1 cellular context compared by ENCODE assay signal in genomic region chr4:48268956-48269860, GRCh38.
TF ChIP-seq lines count a peak whose summit lies in the region.

Gene TEC (minus strand): TSS chr4:48269838. CDS start chr4:48228614, 41,224 bp downstream.

TF ChIP-seq in HepG2, 621 proteins besides CTCF, POLR2A, EP300 and RAD21 (continued from another document and continues in another):
- no peak for TF ChIP-seq TFE3 (CRISPR knock-in tag; IDR thresholded peaks at IDR 0.05)
- no peak; the same call in 1 of the 2 replicates for TF ChIP-seq GABPB1 (CRISPR knock-in tag; IDR thresholded peaks at IDR 0.05)
- no peak for TF ChIP-seq ATF7-NPFF (CRISPR knock-in tag; IDR thresholded peaks at IDR 0.05; ENCODE audit: low read depth)
- no peak for TF ChIP-seq HCFC1 (IDR thresholded peaks at IDR 0.05; ENCODE audit: low read depth, low read length)
- TF ChIP-seq ZBTB25 (CRISPR knock-in tag; IDR thresholded peaks at IDR 0.05) = no peak
- TF ChIP-seq SOX5 (CRISPR knock-in tag; IDR thresholded peaks at IDR 0.05; ENCODE audit: borderline replicate concordance) = no peak
- no peak for TF ChIP-seq SP2 (CRISPR knock-in tag; IDR thresholded peaks at IDR 0.05)
- TF ChIP-seq ZNF276 (CRISPR knock-in tag; IDR thresholded peaks at IDR 0.05; ENCODE audit: low read depth) = no peak
- TF ChIP-seq NCOA2 (CRISPR knock-in tag; IDR thresholded peaks at IDR 0.05) = no peak
- TF ChIP-seq ZNF282 (IDR thresholded peaks at IDR 0.05; ENCODE audit: partially characterized antibody) = no peak
- TF ChIP-seq ZBTB39 (CRISPR knock-in tag; IDR thresholded peaks at IDR 0.05) = no peak
- no peak for TF ChIP-seq ZNF382 (CRISPR knock-in tag; IDR thresholded peaks at IDR 0.05; ENCODE audit: borderline replicate concordance)
- TF ChIP-seq ZNF883 (CRISPR knock-in tag; IDR thresholded peaks at IDR 0.05; ENCODE audit: not compliant biosample characterization) = no peak
- TF ChIP-seq REL (CRISPR knock-in tag; conservative IDR thresholded peaks at IDR 0.05) = no peak
- no peak for TF ChIP-seq ZNF343 (CRISPR knock-in tag; IDR thresholded peaks at IDR 0.05)
- TF ChIP-seq TRIM24 (CRISPR knock-in tag; IDR thresholded peaks at IDR 0.05) = no peak
- no peak for TF ChIP-seq SIN3B (IDR thresholded peaks at IDR 0.05; ENCODE audit: low read length)
- TF ChIP-seq MTA3 (CRISPR knock-in tag; IDR thresholded peaks at IDR 0.05) = no peak
- no peak for TF ChIP-seq KDM4B (CRISPR knock-in tag; IDR thresholded peaks at IDR 0.05)
- TF ChIP-seq PAWR (CRISPR knock-in tag; IDR thresholded peaks at IDR 0.05; ENCODE audit: borderline replicate concordance) = no peak
- TF ChIP-seq NAIF1 (CRISPR knock-in tag; IDR thresholded peaks at IDR 0.05; ENCODE audit: borderline replicate concordance) = no peak
- no peak for TF ChIP-seq SALL2 (CRISPR knock-in tag; IDR thresholded peaks at IDR 0.05)
- TF ChIP-seq ZNF451 (CRISPR knock-in tag; IDR thresholded peaks at IDR 0.05) = no peak
- TF ChIP-seq ZFY (CRISPR knock-in tag; IDR thresholded peaks at IDR 0.05) = no peak
- TF ChIP-seq ZNF44 (CRISPR knock-in tag; IDR thresholded peaks at IDR 0.05) = no peak
- peak; percentile 97 for TF ChIP-seq MYPOP (CRISPR knock-in tag; IDR thresholded peaks at IDR 0.05)
- no peak for TF ChIP-seq CBX1 (IDR thresholded peaks at IDR 0.05; ENCODE audit: low read depth)
- no peak for TF ChIP-seq MATR3 (CRISPR knock-in tag; IDR thresholded peaks at IDR 0.05)
- TF ChIP-seq NKX3-1 (CRISPR knock-in tag; IDR thresholded peaks at IDR 0.05) = no peak
- 0 out of 2 replicates have a peak, but pooled peaks have one; percentile 11 for TF ChIP-seq ZNF574 (CRISPR knock-in tag; IDR thresholded peaks at IDR 0.05)
- TF ChIP-seq KLF16 (CRISPR knock-in tag; IDR thresholded peaks at IDR 0.05) = no peak
- TF ChIP-seq RBFOX2 (IDR thresholded peaks at IDR 0.05; ENCODE audit: low read depth, low read length) = peak; percentile 58; the same call in 1 of the 2 replicates
- TF ChIP-seq PHF8 (CRISPR knock-in tag; IDR thresholded peaks at IDR 0.05) = peak; percentile 37; the same call in 1 of the 2 replicates
- no peak for TF ChIP-seq SMARCE1 (IDR thresholded peaks at IDR 0.05; ENCODE audit: borderline replicate concordance)
- TF ChIP-seq ZNF160 (CRISPR knock-in tag; IDR thresholded peaks at IDR 0.05) = no peak
- TF ChIP-seq ZNF512 (CRISPR knock-in tag; IDR thresholded peaks at IDR 0.05) = no peak
- TF ChIP-seq SRY (CRISPR knock-in tag; IDR thresholded peaks at IDR 0.05) = no peak
- no peak for TF ChIP-seq ZNF17 (CRISPR knock-in tag; IDR thresholded peaks at IDR 0.05)
- TF ChIP-seq DBP (CRISPR knock-in tag; IDR thresholded peaks at IDR 0.05; ENCODE audit: not compliant biosample characterization) = no peak
- TF ChIP-seq KDM5A (IDR thresholded peaks at IDR 0.05; ENCODE audit: borderline replicate concordance, low read length) = no peak
- no peak for TF ChIP-seq ZNF775 (CRISPR knock-in tag; IDR thresholded peaks at IDR 0.05; ENCODE audit: borderline replicate concordance)
- peak; percentile 56; the same call in 1 of the 2 replicates for TF ChIP-seq POGZ (CRISPR knock-in tag; IDR thresholded peaks at IDR 0.05)
- no peak for TF ChIP-seq XRCC5 (optimal IDR thresholded peaks at IDR 0.05; ENCODE audit: low read length)
- no peak for TF ChIP-seq CHD4 (IDR thresholded peaks at IDR 0.05; ENCODE audit: borderline replicate concordance, low read length)
- TF ChIP-seq ZNF350 (CRISPR knock-in tag; IDR thresholded peaks at IDR 0.05; ENCODE audit: borderline replicate concordance, low read depth) = no peak
- no peak for TF ChIP-seq MED1 (CRISPR knock-in tag; IDR thresholded peaks at IDR 0.05)
- TF ChIP-seq BORCS8-MEF2B (CRISPR knock-in tag; IDR thresholded peaks at IDR 0.05) = peak; percentile 38; the same call in 1 of the 2 replicates
- no peak for TF ChIP-seq KLF11 (CRISPR knock-in tag; IDR thresholded peaks at IDR 0.05)
- TF ChIP-seq FLYWCH1 (CRISPR knock-in tag; IDR thresholded peaks at IDR 0.05) = no peak
- no peak for TF ChIP-seq SMAD1 (CRISPR knock-in tag; IDR thresholded peaks at IDR 0.05; ENCODE audit: borderline replicate concordance, low read depth)
- TF ChIP-seq TBL1XR1 (IDR thresholded peaks at IDR 0.05; ENCODE audit: borderline replicate concordance, low read length, partially characterized antibody) = no peak
- TF ChIP-seq AFF4 (CRISPR knock-in tag; IDR thresholded peaks at IDR 0.05) = no peak
- no peak for TF ChIP-seq GFI1 (CRISPR knock-in tag; IDR thresholded peaks at IDR 0.05; ENCODE audit: borderline replicate concordance)
- no peak for TF ChIP-seq ATRX (CRISPR knock-in tag; IDR thresholded peaks at IDR 0.05; ENCODE audit: borderline replicate concordance)
- no peak for TF ChIP-seq SNAPC2 (CRISPR knock-in tag; IDR thresholded peaks at IDR 0.05)
- TF ChIP-seq MTF1 (CRISPR knock-in tag; IDR thresholded peaks at IDR 0.05) = no peak
